ENCODE assay signal across 23 cellular contexts in the genomic region with DNA sequence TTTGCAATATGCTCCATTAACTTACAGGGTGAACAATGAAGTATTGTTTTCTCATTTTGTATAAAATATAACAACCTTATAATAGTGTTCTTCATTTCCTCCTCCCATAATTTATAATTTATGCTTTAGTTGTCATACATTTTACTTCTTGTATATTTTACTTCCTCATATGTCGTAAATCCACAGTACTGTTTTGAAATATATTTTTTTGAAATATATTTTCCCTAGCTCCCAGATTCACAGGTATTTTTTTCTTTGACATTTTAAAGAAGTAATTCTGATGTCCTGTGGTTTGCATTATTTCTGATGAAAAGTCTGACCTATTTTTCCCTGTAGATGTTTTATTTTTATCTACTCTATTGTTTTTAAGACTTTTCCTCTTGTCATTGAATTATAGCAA. TPM values are rescaled to one million over a fixed set of nuclear protein-coding genes. Genes with fewer than 3 reads are reported as not detected.
DNase-seq lines count a peak whose midpoint lies in the region; ATAC-seq, FAIRE-seq and TF ChIP-seq lines count a peak whose summit lies in the region.
"Had no signal": no experiment of that assay in that cellular context is flagged by ENCODE, and none has a peak within 500 bp of the region (broad histone marks: within the 10 kb centered on the region; RNA-seq: fewer than 3 reads in every experiment).

No MANE protein-coding gene starts in this region.

- no peak overlapping the region for H3K4me3 ChIP-seq in osteoblast (ENCODE audit: insufficient read depth, low read length)
- H3K4me3 ChIP-seq: dorsolateral prefrontal cortex, GM23338, K562, SJCRH30 had no signal

- H3K27ac Mint-ChIP-seq in activated naive CD4-positive, alpha-beta T cell treated with anti-CD3 and anti-CD28 coated beads, Interleukin-2, amount 50 U/mL, for 72 hours: peak overlapping the region; percentile 99 to 100
- peak overlapping the region; percentile 97 for H3K27ac Mint-ChIP-seq in activated naive CD8-positive, alpha-beta T cell treated with anti-CD3 and anti-CD28 coated beads, Interleukin-2, amount 50 U/mL, for 24 hours
- peak overlapping the region; percentile 97 for H3K27ac Mint-ChIP-seq in stimulated activated effector memory CD8-positive, alpha-beta T cell treated with anti-CD3 and anti-CD28 coated beads, Interleukin-12 subunit alpha, Interleukin-12 subunit beta, amount 100 ng/mL, for 72 hours
- H3K27ac Mint-ChIP-seq: GM23338, type B pancreatic cell had no signal

- H3K4me3 Mint-ChIP-seq in activated naive CD8-positive, alpha-beta T cell treated with anti-CD3 and anti-CD28 coated beads, Interleukin-2, amount 50 U/mL, for 24 hours: peak overlapping the region; percentile 4
- no peak overlapping the region for H3K4me3 Mint-ChIP-seq in stimulated activated effector memory CD8-positive, alpha-beta T cell treated with anti-CD3 and anti-CD28 coated beads, Interleukin-12 subunit alpha, Interleukin-12 subunit beta, amount 100 ng/mL, for 72 hours
- H3K4me3 Mint-ChIP-seq: GM23338, type B pancreatic cell had no signal

- no peak overlapping the region for H3K27ac ChIP-seq in osteoblast (ENCODE audit: low read depth, low read length)
- H3K27ac ChIP-seq: dorsolateral prefrontal cortex, SJCRH30 had no signal

- DNase-seq in activated naive CD4-positive, alpha-beta T cell treated with anti-CD3 and anti-CD28 coated beads, Interleukin-2, amount 50 U/mL, for 72 hours (ENCODE audit: low spot score in 2 of 2): no peak
- DNase-seq in activated naive CD4-positive, alpha-beta T cell treated with Interleukin-2 at 50 U/mL for 16 hours: no peak
- DNase-seq in MV-4-11 (lab: John Stamatoyannopoulos, UW): peak; percentile 20
- DNase-seq in activated naive CD8-positive, alpha-beta T cell treated with anti-CD3 and anti-CD28 coated beads, Interleukin-2, amount 50 U/mL, for 24 hours: no peak
- no peak for DNase-seq in stimulated activated effector memory CD8-positive, alpha-beta T cell treated with anti-CD3 and anti-CD28 coated beads, Interleukin-12 subunit alpha, Interleukin-12 subunit beta, amount 100 ng/mL, for 72 hours (ENCODE audit: low spot score in 2 of 2)
- no peak for DNase-seq in GM19239 (ENCODE audit: insufficient read length, low spot score)
- DNase-seq in left ventricle myocardium superior: no peak
- DNase-seq in osteoblast (ENCODE audit: insufficient read length, low spot score, missing footprints): no peak
- DNase-seq: activated CD4-positive, CD25-positive, alpha-beta regulatory T cell treated with anti-CD3 and anti-CD28 coated beads, Interleukin-2, amount 50 U/mL, for 72 hours; activated gamma-delta T cell treated with Interleukin-2 at 50 U/mL for 16 hours; aorta; CD4-positive, CD25-positive, alpha-beta regulatory T cell; dorsolateral prefrontal cortex; islet precursor cell; NCI-H146; posterior cingulate gyrus; SJCRH30; stimulated activated CD4-positive, alpha-beta T cell treated with anti-CD3 and anti-CD28 coated beads, Interleukin-15, amount 100 ng/mL, for 24 hours had no signal

- no peak for TF ChIP-seq CTCF in osteoblast (IDR thresholded peaks at IDR 0.05; ENCODE audit: extremely low read depth, low read depth, low read length)

- H3K27me3 ChIP-seq in osteoblast (ENCODE audit: insufficient read depth, low read length): no peaks in the 10 kb centered on the region
- H3K27me3 ChIP-seq: dorsolateral prefrontal cortex, SJCRH30 had no signal

- peaks cover 5% of the 10 kb centered on the region in 2 donors for H3K9me3 Mint-ChIP-seq in activated naive CD4-positive, alpha-beta T cell treated with anti-CD3 and anti-CD28 coated beads, Interleukin-2, amount 50 U/mL, for 72 hours
- H3K9me3 Mint-ChIP-seq in activated naive CD8-positive, alpha-beta T cell treated with anti-CD3 and anti-CD28 coated beads, Interleukin-2, amount 50 U/mL, for 24 hours: peaks cover 4% of the 10 kb centered on the region
- H3K9me3 Mint-ChIP-seq in stimulated activated effector memory CD8-positive, alpha-beta T cell treated with anti-CD3 and anti-CD28 coated beads, Interleukin-12 subunit alpha, Interleukin-12 subunit beta, amount 100 ng/mL, for 72 hours: peaks cover 3% of the 10 kb centered on the region
- H3K9me3 Mint-ChIP-seq: type B pancreatic cell had no signal

- no peaks in the 10 kb centered on the region for H3K9me3 ChIP-seq in osteoblast (ENCODE audit: low read depth, low read length)
- H3K9me3 ChIP-seq: SJCRH30 had no signal

- no peak overlapping the region for H2AFZ ChIP-seq in osteoblast (ENCODE audit: low read length)
- H2AFZ ChIP-seq: GM23338 had no signal

- H4K20me1 ChIP-seq in osteoblast (ENCODE audit: insufficient read depth, low read length): no peaks in the 10 kb centered on the region

- H3K79me2 ChIP-seq in osteoblast (ENCODE audit: insufficient read depth, low read length): peaks cover 38% of the 10 kb centered on the region

- no peak overlapping the region for H3K4me2 ChIP-seq in osteoblast (ENCODE audit: insufficient read depth, low read length)
- H3K4me2 ChIP-seq: GM23338 had no signal

- no peaks in the 10 kb centered on the region for H3K27me3 Mint-ChIP-seq in activated naive CD8-positive, alpha-beta T cell treated with anti-CD3 and anti-CD28 coated beads, Interleukin-2, amount 50 U/mL, for 24 hours
- H3K27me3 Mint-ChIP-seq: CD4-positive, CD25-positive, alpha-beta regulatory T cell; type B pancreatic cell had no signal

- peaks cover 65% of the 10 kb centered on the region for H3K4me1 ChIP-seq in osteoblast (ENCODE audit: insufficient read depth, low read length)

- H3K4me1 Mint-ChIP-seq in activated naive CD8-positive, alpha-beta T cell treated with anti-CD3 and anti-CD28 coated beads, Interleukin-2, amount 50 U/mL, for 24 hours: peaks cover 84% of the 10 kb centered on the region
- H3K4me1 Mint-ChIP-seq in stimulated activated effector memory CD8-positive, alpha-beta T cell treated with anti-CD3 and anti-CD28 coated beads, Interleukin-12 subunit alpha, Interleukin-12 subunit beta, amount 100 ng/mL, for 72 hours: peaks cover 65% of the 10 kb centered on the region

- peaks cover under 1% of the 10 kb centered on the region for H3K36me3 ChIP-seq in osteoblast (ENCODE audit: insufficient read depth, low read length)

- no peak for FAIRE-seq in GM19239 (lab: Jason Lieb, UNC)
- FAIRE-seq: K562, TTC549 had no signal

- ATAC-seq in activated naive CD4-positive, alpha-beta T cell treated with anti-CD3 and anti-CD28 coated beads, Interleukin-2, amount 50 U/mL, for 72 hours: no peak
- no peak for ATAC-seq in activated naive CD8-positive, alpha-beta T cell treated with anti-CD3 and anti-CD28 coated beads, Interleukin-2, amount 50 U/mL, for 24 hours
- no peak for ATAC-seq in stimulated activated effector memory CD8-positive, alpha-beta T cell treated with anti-CD3 and anti-CD28 coated beads, Interleukin-12 subunit alpha, Interleukin-12 subunit beta, amount 100 ng/mL, for 72 hours
- ATAC-seq in left ventricle myocardium superior: no peak
- ATAC-seq: GM23338, K562, sciatic nerve had no signal

- intact Hi-C loops in left ventricle myocardium superior (cut with micrococcal nuclease): no loop called here

- peaks cover 35 to 61% of the 10 kb centered on the region in 2 donors for H3K36me3 Mint-ChIP-seq in activated naive CD4-positive, alpha-beta T cell treated with anti-CD3 and anti-CD28 coated beads, Interleukin-2, amount 50 U/mL, for 72 hours
- peaks cover 51% of the 10 kb centered on the region for H3K36me3 Mint-ChIP-seq in activated naive CD8-positive, alpha-beta T cell treated with anti-CD3 and anti-CD28 coated beads, Interleukin-2, amount 50 U/mL, for 24 hours (ENCODE audit: low read depth)
- peaks cover 83% of the 10 kb centered on the region for H3K36me3 Mint-ChIP-seq in stimulated activated effector memory CD8-positive, alpha-beta T cell treated with anti-CD3 and anti-CD28 coated beads, Interleukin-12 subunit alpha, Interleukin-12 subunit beta, amount 100 ng/mL, for 72 hours

RNA-seq across cellular contexts. Expression of gene VMP1, which starts 52.7 kb away (rescaled TPM):
- total RNA-seq in activated naive CD4-positive, alpha-beta T cell treated with anti-CD3 and anti-CD28 coated beads, Interleukin-2, amount 50 U/mL, for 72 hours: 100 to 1,000 TPM; 344 to 725 TPM
- total RNA-seq in left ventricle myocardium superior (55.9 TPM), osteoblast (415 and 445 TPM in 2 replicates)

RNA-seq across cellular contexts. Expression of gene PTRH2, which starts 52.9 kb away (rescaled TPM):
- total RNA-seq in activated naive CD4-positive, alpha-beta T cell treated with anti-CD3 and anti-CD28 coated beads, Interleukin-2, amount 50 U/mL, for 72 hours: 10 to 100 TPM; 18.9 to 42.8 TPM
- 10.4 TPM for total RNA-seq in left ventricle myocardium superior
- total RNA-seq in osteoblast: 8.0 and 14.7 TPM in 2 replicates
